ENCODE assay signal across 8 cellular contexts in genomic region chr1:150516616-150517015, GRCh38. TPM values are rescaled to one million over a fixed set of nuclear protein-coding genes. Genes with fewer than 3 reads are reported as not detected.
DNase-seq lines count a peak whose midpoint lies in the region; ATAC-seq and TF ChIP-seq lines count a peak whose summit lies in the region.

No MANE protein-coding gene starts in this region.

- no peaks in the 10 kb centered on the region for H3K9me3 Mint-ChIP-seq in progenitor cell of endocrine pancreas (ENCODE audit: low read depth)

- H3K27ac ChIP-seq in dorsolateral prefrontal cortex: peak overlapping the region in 54 of 59 donors; percentile 31 to 95 (median 89)

- H3K4me3 Mint-ChIP-seq in progenitor cell of endocrine pancreas (ENCODE audit: low read depth): peak overlapping the region; percentile 89

- 49 to 56% methylated on average over 4 of the region's 4 CpGs for WGBS in lower leg skin, 2 donors

- DNase-seq in NCI-H1417 (lab: John Stamatoyannopoulos, UW) (peak; percentile 44 to 70 (median 65)), NCI-H1417 treated with DMSO at 0.1 percent for 48 hours (lab: John Stamatoyannopoulos, UW) (no peak), NCI-H526 (lab: John Stamatoyannopoulos, UW) (peak; percentile 97), dorsolateral prefrontal cortex (no peak), progenitor cell of endocrine pancreas (ENCODE audit: low spot score, unreplicated experiment) (no peak), lower leg skin (ENCODE audit: low spot score in 2 of 2) (no peak), cerebellum (ENCODE audit: low spot score) (no peak)

- TF ChIP-seq CTCF in dorsolateral prefrontal cortex (IDR thresholded peaks at IDR 0.05 in 54 of 56, conservative IDR thresholded peaks at IDR 0.05 in 2 of 56; ENCODE audit: low read depth in 1 of 56, partially characterized antibody in 56 of 56) (peak in 3 of 56 donors; percentile 10 to 23 (median 16)), progenitor cell of endocrine pancreas (IDR thresholded peaks at IDR 0.05; ENCODE audit: unreplicated experiment) (no peak), lower leg skin (IDR thresholded peaks at IDR 0.05) (no peak)

- H3K27me3 ChIP-seq in dorsolateral prefrontal cortex: no peaks in the 10 kb centered on the region

- TF ChIP-seq POLR2A in lower leg skin (IDR thresholded peaks at IDR 0.05): no peak

- no peaks in the 10 kb centered on the region for H3K27me3 Mint-ChIP-seq in progenitor cell of endocrine pancreas

- H3K27ac Mint-ChIP-seq in progenitor cell of endocrine pancreas: peak overlapping the region; percentile 12

- H3K4me3 ChIP-seq in dorsolateral prefrontal cortex: peak overlapping the region in 58 of 59 donors; percentile 59 to 91 (median 76)
- H3K4me3 ChIP-seq in lower leg skin (ENCODE audit: low read depth, poor library complexity, severe bottlenecking): no peak overlapping the region

- peaks cover 9% of the 10 kb centered on the region for H3K4me1 Mint-ChIP-seq in progenitor cell of endocrine pancreas (ENCODE audit: low read depth)

- H3K36me3 Mint-ChIP-seq in progenitor cell of endocrine pancreas (ENCODE audit: insufficient read depth): peaks cover 3% of the 10 kb centered on the region

- intact Hi-C loops in dorsolateral prefrontal cortex (cut with DNase I): loop anchor here (1.0 to 5.0 kb wide), 2 partner anchors 44 to 195 kb away; partner anchors contain the start of gene PRPF3 (in 1 of the 2)
- intact Hi-C loops in lower leg skin (cut with DNase I; ENCODE audit: low total_unique reads): no loop called here

- ATAC-seq in HG03565 (IDR thresholded peaks at IDR 0.05; ENCODE audit: unreplicated experiment): no peak

RNA-seq across cellular contexts. Expression of gene FALEC, which starts 1.1 kb away (rescaled TPM):
- total RNA-seq in dorsolateral prefrontal cortex (1 to 10 TPM in 111 of 120 experiments, under 1 TPM in 1, not detected in 8; 0.99 to 5.8 (median 2.4) TPM), progenitor cell of endocrine pancreas (0.57 TPM in 1 of 2 replicates, not detected in the other), lower leg skin (1 to 10 TPM in 1 of 4 donors, not detected in 3; 1.1 TPM), cerebellum (2.2 TPM)

RNA-seq across cellular contexts. Expression of gene ECM1, which starts 8.7 kb away (rescaled TPM):
- total RNA-seq in dorsolateral prefrontal cortex (10 to 100 TPM in 117 of 120 experiments, 1 to 10 TPM in 3; 6.8 to 31.3 (median 17.2) TPM), progenitor cell of endocrine pancreas (1.9 and 2.1 TPM in 2 replicates), lower leg skin (100 to 1,000 TPM in 1 of 4 donors, 10 to 100 TPM in 3; 64.1 to 131 (median 86.2) TPM), cerebellum (1.9 TPM)

RNA-seq across cellular contexts. Expression of gene TARS2, which starts 29.4 kb away (rescaled TPM):
- 10 to 100 TPM; 30.3 to 63.1 (median 45.8) TPM for total RNA-seq in dorsolateral prefrontal cortex
- total RNA-seq in progenitor cell of endocrine pancreas: 28.4 and 30.8 TPM in 2 replicates
- 10 to 100 TPM in 3 of 4 donors, 1 to 10 TPM in 1; 9.7 to 25.1 (median 16.5) TPM for total RNA-seq in lower leg skin
- 23.2 TPM for total RNA-seq in cerebellum

RNA-seq across cellular contexts. Expression of gene ADAMTSL4, which starts 32.6 kb away (rescaled TPM):
- total RNA-seq in dorsolateral prefrontal cortex: 1 to 10 TPM in 102 of 120 experiments, under 1 TPM in 18; 0.25 to 8.0 (median 1.9) TPM
- 5.5 and 6.9 TPM in 2 replicates for total RNA-seq in progenitor cell of endocrine pancreas
- total RNA-seq in lower leg skin: 10 to 100 TPM; 10.1 to 15.9 (median 13.6) TPM
- 0.36 TPM for total RNA-seq in cerebellum

Comparison
In these comparisons a context has a peak if more than half of its experiments do, and no peak if none do; other contexts are left out.
1. DNase-seq: peak in NCI-H1417 (3 of 3) and NCI-H526 (2 of 2); none in NCI-H1417 treated with DMSO at 0.1 percent for 48 hours (single experiment), dorsolateral prefrontal cortex (0 of 10), progenitor cell of endocrine pancreas (single experiment), lower leg skin (0 of 2) and cerebellum (single experiment).